Comparison of ENCODE assay signal across 11 cellular contexts in genomic region chr1:85283475-85284199, GRCh38. TPM values are rescaled to one million over a fixed set of nuclear protein-coding genes. Genes with fewer than 3 reads are reported as not detected.
DNase-seq lines count a peak whose midpoint lies in the region; ATAC-seq and TF ChIP-seq lines count a peak whose summit lies in the region.
"Had no signal": no experiment of that assay in that cellular context is flagged by ENCODE, and none has a peak within 500 bp of the region (broad histone marks: within the 10 kb centered on the region; RNA-seq: fewer than 3 reads in every experiment).

No MANE protein-coding gene starts in this region.

- H3K36me3 ChIP-seq in BE2C (no peaks in the 10 kb centered on the region), HCT116 (ENCODE audit: control insufficient read depth in 1 of 2, insufficient read depth in 2 of 2, low read length in 2 of 2) (no peaks in the 10 kb centered on the region)
- H3K36me3 ChIP-seq: BLaER1 treated with 17β-estradiol and CSF1 and Interleukin-3, amounts not matched to agents 10 nM and 100 nM had no signal

- H3K4me3 ChIP-seq in BE2C (ENCODE audit: low read depth, low read length) (no peak overlapping the region), HCT116 (replicated peaks in 1 of 2; ENCODE audit: low read depth in 1 of 2, low read length in 2 of 2) (no peak overlapping the region)
- H3K4me3 ChIP-seq: BLaER1 treated with 17β-estradiol and CSF1 and Interleukin-3, amounts not matched to agents 10 nM and 100 nM had no signal

- no peak overlapping the region for H3K9ac ChIP-seq in HCT116 (ENCODE audit: low read length)
- H3K9ac ChIP-seq: BLaER1 treated with 17β-estradiol and CSF1 and Interleukin-3, amounts not matched to agents 10 nM and 100 nM had no signal

- peak; percentile 81 for ATAC-seq in HCT116
- peak; percentile 48 for ATAC-seq in left lobe of liver
- no peak for ATAC-seq in GM21390 (IDR thresholded peaks at IDR 0.05; ENCODE audit: unreplicated experiment)
- ATAC-seq in GM19397 (IDR thresholded peaks at IDR 0.05; ENCODE audit: unreplicated experiment) = no peak

- 0 out of 2 replicates have a peak overlapping the region, but pooled peaks have one; percentile 2 for H3K4me2 ChIP-seq in HCT116 (ENCODE audit: low read length)

- no peak overlapping the region for H3K27ac ChIP-seq in HCT116 (ENCODE audit: low read depth, low read length)
- H3K27ac ChIP-seq: BLaER1 treated with 17β-estradiol and CSF1 and Interleukin-3, amounts not matched to agents 10 nM and 100 nM; HL-60 had no signal

- intact Hi-C loops in HCT116 (cut with micrococcal nuclease) = no loop called here

- no TSS peak for BruUV-seq in HCT116 (replicated peaks; lab: Mats Ljungman, UMichigan)

- H3K9me3 ChIP-seq in BE2C (no peaks in the 10 kb centered on the region), HCT116 (ENCODE audit: control insufficient read depth in 1 of 2, insufficient read depth in 1 of 2, low read depth in 1 of 2, low read length in 2 of 2) (no peaks in the 10 kb centered on the region)

- DNase-seq in BE2C (peak; percentile 70), HCT116 (ENCODE audit: low read depth, low spot score) (no peak), SW480 (ENCODE audit: low spot score) (peak; percentile 29), left lobe of liver (ENCODE audit: low spot score) (no peak), cerebellum (ENCODE audit: low spot score) (no peak)
- no peak for DNase-seq in activated T-cell treated with anti-CD3 and anti-CD28 coated beads, Interleukin-2, amount 50 U/mL, for 48 hours
- DNase-seq: NCI-H524 had no signal

- CTCF ChIA-PET in HCT116 (lab: Charles Lee) = no interaction called here

- H2AFZ ChIP-seq in HCT116 (ENCODE audit: low read depth, low read length, poor library complexity, severe bottlenecking) = no peak overlapping the region

- TF ChIP-seq RAD21 in HCT116 (IDR thresholded peaks at IDR 0.05; ENCODE audit: low read depth) = no peak

- no peaks in the 10 kb centered on the region for H3K4me1 ChIP-seq in BE2C
- H3K4me1 ChIP-seq in HCT116 (ENCODE audit: control insufficient read depth in 1 of 2, insufficient read depth in 2 of 2, low read length in 2 of 2) = peaks cover 14 to 38% of the 10 kb centered on the region in 2 experiments

- H3K27me3 ChIP-seq in BE2C = no peaks in the 10 kb centered on the region
- H3K27me3 ChIP-seq in HCT116 (ENCODE audit: insufficient read depth, low read length) = no peaks in the 10 kb centered on the region
- H3K27me3 ChIP-seq: BLaER1 treated with 17β-estradiol and CSF1 and Interleukin-3, amounts not matched to agents 10 nM and 100 nM had no signal

- no peaks in the 10 kb centered on the region for H3K79me2 ChIP-seq in HCT116 (ENCODE audit: insufficient read depth, low read length)

- H4K20me1 ChIP-seq in HCT116 (ENCODE audit: insufficient read depth) = no peaks in the 10 kb centered on the region
- H4K20me1 ChIP-seq: BLaER1 treated with 17β-estradiol and CSF1 and Interleukin-3, amounts not matched to agents 10 nM and 100 nM had no signal

- TF ChIP-seq POLR2A in HCT116 (IDR thresholded peaks at IDR 0.05; ENCODE audit: borderline replicate concordance, extremely low read depth, insufficient read depth, insufficient read length) = no peak

- TF ChIP-seq CTCF in BE2C (IDR thresholded peaks at IDR 0.05; ENCODE audit: low read depth, low read length) (no peak), HCT116 (IDR thresholded peaks at IDR 0.05 in 2 of 3, conservative IDR thresholded peaks at IDR 0.05 in 1 of 3; ENCODE audit: borderline replicate concordance in 1 of 3, insufficient read depth in 1 of 3, low read depth in 2 of 3, low read length in 2 of 3) (no peak)

- RAD21 ChIA-PET in HCT116 (lab: Charles Lee; ENCODE audit: low non-redundant PET in 1 of 2, low total read pairs in 2 of 2, uncharacterized antibody in 2 of 2, unreplicated experiment in 2 of 2) = no interaction called here

- POLR2A ChIA-PET in HCT116 (lab: Charles Lee) = no interaction called here

- H3K9me2 ChIP-seq in HCT116 (ENCODE audit: insufficient read depth) = no peaks in the 10 kb centered on the region

TF ChIP-seq in HCT116, 20 proteins besides CTCF, POLR2A, EP300 and RAD21:
- TF ChIP-seq JUND (IDR thresholded peaks at IDR 0.05) (no peak), SRF (IDR thresholded peaks at IDR 0.05; ENCODE audit: low read depth) (no peak), CEBPB (IDR thresholded peaks at IDR 0.05; ENCODE audit: low read depth) (peak; percentile 71; the same call in 1 of the 2 replicates), REST (IDR thresholded peaks at IDR 0.05; ENCODE audit: low read depth) (no peak)
- TF ChIP-seq, protein P1, sequence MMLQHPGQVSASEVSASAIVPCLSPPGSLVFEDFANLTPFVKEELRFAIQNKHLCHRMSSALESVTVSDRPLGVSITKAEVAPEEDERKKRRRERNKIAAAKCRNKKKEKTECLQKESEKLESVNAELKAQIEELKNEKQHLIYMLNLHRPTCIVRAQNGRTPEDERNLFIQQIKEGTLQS (IDR thresholded peaks at IDR 0.05) = no peak

RNA-seq across cellular contexts. Expression of gene BCL10, which starts 7.2 kb away (rescaled TPM):
- 8.4 TPM for polyA plus RNA-seq in BE2C (2012; ENCODE audit: insufficient read depth, insufficient read length, low read depth)
- total RNA-seq in HCT116 (2021; ENCODE audit: unreplicated experiment) (33.8 TPM), left lobe of liver (6.8 TPM), cerebellum (23.9 TPM)
- 10.7 and 12.1 TPM in 2 replicates for polyA plus RNA-seq in HCT116 (2012)

RNA-seq across cellular contexts. Expression of gene C1orf52, which starts 24.2 kb away (rescaled TPM):
- polyA plus RNA-seq in BE2C (2012; ENCODE audit: insufficient read depth, insufficient read length, low read depth) = 56.7 TPM
- 23.3 TPM for total RNA-seq in HCT116 (2021; ENCODE audit: unreplicated experiment)
- polyA plus RNA-seq in HCT116 (2012) = 19.9 and 20.1 TPM in 2 replicates
- 8.2 TPM for total RNA-seq in left lobe of liver
- total RNA-seq in cerebellum = 18.7 TPM

Comparison
In these comparisons a context has a peak if more than half of its experiments do, and no peak if none do; other contexts are left out.
1. DNase-seq: peak in BE2C (single experiment) and SW480 (single experiment); none in HCT116 (single experiment), left lobe of liver (single experiment), cerebellum (single experiment) and activated T-cell treated with anti-CD3 and anti-CD28 coated beads, Interleukin-2, amount 50 U/mL, for 48 hours (0 of 2).
2. ATAC-seq: peak in HCT116 (single experiment) and left lobe of liver (single experiment); none in GM21390 (single experiment) and GM19397 (single experiment).